In the genomic region with DNA sequence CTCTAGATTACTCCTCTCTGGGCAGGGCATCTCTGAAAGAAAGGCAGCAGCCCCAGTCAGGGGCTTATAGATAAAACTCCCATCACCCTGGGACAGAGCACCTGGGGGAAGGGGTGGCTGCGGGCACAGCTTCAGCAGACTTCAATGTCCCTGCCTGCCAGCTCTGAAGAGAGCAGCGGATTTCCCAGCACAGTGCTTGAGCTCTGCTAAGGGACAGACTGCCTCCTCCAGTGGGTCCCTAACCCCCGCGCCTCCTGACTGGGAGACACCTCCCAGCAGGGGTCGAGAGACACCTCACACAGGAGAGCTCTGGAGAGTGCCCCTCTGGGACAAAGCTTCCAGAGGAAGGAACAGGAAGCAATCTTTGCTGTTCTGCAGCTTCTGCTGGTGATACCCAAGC, we compare ENCODE assay signal across 2 cellular contexts. TPM values are rescaled to one million over a fixed set of nuclear protein-coding genes. Genes with fewer than 3 reads are reported as not detected.
"Had no signal": no experiment of that assay in that cellular context is flagged by ENCODE, and none has a peak within 500 bp of the region (broad histone marks: within the 10 kb centered on the region; RNA-seq: fewer than 3 reads in every experiment).

No MANE protein-coding gene starts in this region.

RNA-seq across cellular contexts. Expression of gene CCDC181, which starts 18.9 kb away (rescaled TPM):
- total RNA-seq: G401, GM12878 had no signal
